Comparison of ENCODE assay signal across 17 cellular contexts in the genomic region with DNA sequence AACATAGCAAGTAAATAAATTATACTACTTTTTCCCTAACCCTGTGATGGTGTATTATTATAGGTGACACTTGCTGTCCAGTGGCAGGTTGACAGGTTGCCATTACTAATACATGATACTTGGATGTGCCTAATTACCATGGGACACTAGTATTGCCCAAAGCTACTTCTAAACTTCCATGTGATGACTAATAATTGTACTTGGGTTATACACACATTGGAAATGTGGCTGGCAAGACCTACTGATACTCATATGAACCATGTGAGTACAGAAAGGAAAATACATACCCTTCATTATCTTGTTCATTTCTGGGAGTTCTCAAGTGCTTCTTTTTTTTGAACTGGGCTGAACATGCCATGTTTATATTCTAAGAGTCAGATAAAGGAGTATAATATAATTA.
DNase-seq lines count a peak whose midpoint lies in the region; ATAC-seq, FAIRE-seq and TF ChIP-seq lines count a peak whose summit lies in the region.
"Had no signal": no experiment of that assay in that cellular context is flagged by ENCODE, and none has a peak within 500 bp of the region (broad histone marks: within the 10 kb centered on the region; RNA-seq: fewer than 3 reads in every experiment).

No MANE protein-coding gene starts in this region.

- DNase-seq in Daoy (ENCODE audit: low read depth) (peak; percentile 3), HFFc6 (peak; percentile 33), bronchial epithelial cell (ENCODE audit: low read depth) (peak; percentile 65), foreskin keratinocyte (peak in 1 of 2 donors; percentile 36), brain microvascular endothelial cell (no peak), WTC11 (ENCODE audit: low spot score) (no peak), colonic mucosa (no peak)
- DNase-seq: Caco-2, NCI-H1436, NCI-H2029 treated with DMSO at 0.1 percent for 48 hours, NCI-H510A treated with DMSO at 0.1 percent for 48 hours had no signal

- no peaks in the 10 kb centered on the region for H3K27me3 ChIP-seq in bronchial epithelial cell (ENCODE audit: control insufficient read depth, insufficient read depth, low read length)
- H3K27me3 ChIP-seq in foreskin keratinocyte, result no peaks in the 10 kb centered on the region
- H3K27me3 ChIP-seq in brain microvascular endothelial cell (replicated peaks), result no peaks in the 10 kb centered on the region
- no peaks in the 10 kb centered on the region for H3K27me3 ChIP-seq in colonic mucosa
- H3K27me3 ChIP-seq: SJSA1 had no signal

- H3K36me3 ChIP-seq in bronchial epithelial cell (ENCODE audit: control insufficient read depth, insufficient read depth, low read length) (no peaks in the 10 kb centered on the region), brain microvascular endothelial cell (replicated peaks) (peaks cover 2% of the 10 kb centered on the region), colonic mucosa (no peaks in the 10 kb centered on the region)
- H3K36me3 ChIP-seq: SJSA1 had no signal

- H3K9me3 ChIP-seq in colonic mucosa, result no peaks in the 10 kb centered on the region
- H3K9me3 ChIP-seq: Caco-2, SJSA1 had no signal

- FAIRE-seq in bronchial epithelial cell (lab: Jason Lieb, UNC), result no peak
- FAIRE-seq: A204.1, H1, HepG2 had no signal

- in situ Hi-C loops in brain microvascular endothelial cell (cut with HindIII; ENCODE audit: low pct_ligation_motif_present, low sequenced_read_pairs), result no loop called here

- H3K4me1 ChIP-seq in foreskin keratinocyte (no peaks in the 10 kb centered on the region), colonic mucosa (no peaks in the 10 kb centered on the region)
- H3K4me1 ChIP-seq: Caco-2, SJSA1 had no signal

- no peaks in the 10 kb centered on the region for H3K27me3 Mint-ChIP-seq in HFFc6 (ENCODE audit: insufficient read depth)
- no peaks in the 10 kb centered on the region for H3K27me3 Mint-ChIP-seq in WTC11 (ENCODE audit: low read depth)

- H3K9ac ChIP-seq in colonic mucosa (ENCODE audit: low read depth in 2 of 2, low read length in 2 of 2), result no peak overlapping the region

- H3K4me3 Mint-ChIP-seq in HFFc6 (no peak overlapping the region), WTC11 (no peak overlapping the region)
- H3K4me3 Mint-ChIP-seq: CD14-positive monocyte had no signal

- H3K27ac Mint-ChIP-seq in HFFc6 (no peak overlapping the region), WTC11 (no peak overlapping the region)
- H3K27ac Mint-ChIP-seq: CD14-positive monocyte had no signal

- TF ChIP-seq CTCF in HFFc6 (IDR thresholded peaks at IDR 0.05) (no peak), bronchial epithelial cell (IDR thresholded peaks at IDR 0.05; ENCODE audit: insufficient read depth, low read length, severe bottlenecking) (no peak), foreskin keratinocyte (conservative IDR thresholded peaks at IDR 0.05) (no peak), brain microvascular endothelial cell (IDR thresholded peaks at IDR 0.05; ENCODE audit: low read depth, low read length, missing control alignments) (no peak), WTC11 (IDR thresholded peaks at IDR 0.05) (no peak), colonic mucosa (IDR thresholded peaks at IDR 0.05) (no peak)

- peak; percentile 80 for ATAC-seq in foreskin keratinocyte
- no peak for ATAC-seq in activated CD4-positive, CD25-positive, alpha-beta regulatory T cell treated with anti-CD3 and anti-CD28 coated beads, Interleukin-2, amount 50 U/mL, for 24 hours
- no peak for ATAC-seq in WTC11
- ATAC-seq: HepG2 had no signal

- intact Hi-C loops in colonic mucosa (cut with DNase I), result no loop called here

- H3K27ac ChIP-seq in foreskin keratinocyte, result peak overlapping the region; percentile 46
- H3K27ac ChIP-seq in brain microvascular endothelial cell, result no peak overlapping the region
- H3K27ac ChIP-seq in colonic mucosa, result no peak overlapping the region
- H3K27ac ChIP-seq: SJSA1 had no signal

- H3K4me1 Mint-ChIP-seq in HFFc6 (ENCODE audit: low read depth) (peaks cover 45% of the 10 kb centered on the region), WTC11 (peaks cover 9% of the 10 kb centered on the region)
- H3K4me1 Mint-ChIP-seq: CD14-positive monocyte had no signal

- H3K9me3 Mint-ChIP-seq in HFFc6 (no peaks in the 10 kb centered on the region), WTC11 (no peaks in the 10 kb centered on the region)

- CTCF ChIA-PET in WTC11 (lab: Charles Lee), result no interaction called here

- peaks cover 9% of the 10 kb centered on the region for H3K36me3 Mint-ChIP-seq in HFFc6 (ENCODE audit: low read depth)
- no peaks in the 10 kb centered on the region for H3K36me3 Mint-ChIP-seq in WTC11
- H3K36me3 Mint-ChIP-seq: CD14-positive monocyte had no signal

- POLR2A ChIA-PET in WTC11 (lab: Charles Lee), result no interaction called here

- H3K4me3 ChIP-seq in bronchial epithelial cell (ENCODE audit: low read depth, low read length) (no peak overlapping the region), brain microvascular endothelial cell (ENCODE audit: low read depth, low read length) (no peak overlapping the region), colonic mucosa (no peak overlapping the region)
- H3K4me3 ChIP-seq: SJSA1 had no signal

TF ChIP-seq in WTC11, 78 proteins besides CTCF, POLR2A, EP300 and RAD21 (continues in another document):
- TF ChIP-seq ZNF138 (CRISPR knock-in tag; conservative IDR thresholded peaks at IDR 0.05), result no peak
- TF ChIP-seq MXD4 (CRISPR knock-in tag; IDR thresholded peaks at IDR 0.05; ENCODE audit: borderline replicate concordance), result no peak
- TF ChIP-seq, protein P1, sequence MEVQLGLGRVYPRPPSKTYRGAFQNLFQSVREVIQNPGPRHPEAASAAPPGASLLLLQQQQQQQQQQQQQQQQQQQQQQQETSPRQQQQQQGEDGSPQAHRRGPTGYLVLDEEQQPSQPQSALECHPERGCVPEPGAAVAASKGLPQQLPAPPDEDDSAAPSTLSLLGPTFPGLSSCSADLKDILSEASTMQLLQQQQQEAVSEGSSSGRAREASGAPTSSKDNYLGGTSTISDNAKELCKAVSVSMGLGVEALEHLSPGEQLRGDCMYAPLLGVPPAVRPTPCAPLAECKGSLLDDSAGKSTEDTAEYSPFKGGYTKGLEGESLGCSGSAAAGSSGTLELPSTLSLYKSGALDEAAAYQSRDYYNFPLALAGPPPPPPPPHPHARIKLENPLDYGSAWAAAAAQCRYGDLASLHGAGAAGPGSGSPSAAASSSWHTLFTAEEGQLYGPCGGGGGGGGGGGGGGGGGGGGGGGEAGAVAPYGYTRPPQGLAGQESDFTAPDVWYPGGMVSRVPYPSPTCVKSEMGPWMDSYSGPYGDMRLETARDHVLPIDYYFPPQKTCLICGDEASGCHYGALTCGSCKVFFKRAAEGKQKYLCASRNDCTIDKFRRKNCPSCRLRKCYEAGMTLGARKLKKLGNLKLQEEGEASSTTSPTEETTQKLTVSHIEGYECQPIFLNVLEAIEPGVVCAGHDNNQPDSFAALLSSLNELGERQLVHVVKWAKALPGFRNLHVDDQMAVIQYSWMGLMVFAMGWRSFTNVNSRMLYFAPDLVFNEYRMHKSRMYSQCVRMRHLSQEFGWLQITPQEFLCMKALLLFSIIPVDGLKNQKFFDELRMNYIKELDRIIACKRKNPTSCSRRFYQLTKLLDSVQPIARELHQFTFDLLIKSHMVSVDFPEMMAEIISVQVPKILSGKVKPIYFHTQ (CRISPR knock-in tag; IDR thresholded peaks at IDR 0.05), result no peak
- no peak for TF ChIP-seq SOX15 (CRISPR knock-in tag; IDR thresholded peaks at IDR 0.05)
- TF ChIP-seq ZNF219 (CRISPR knock-in tag; IDR thresholded peaks at IDR 0.05; ENCODE audit: borderline replicate concordance), result no peak
- TF ChIP-seq ZNF416 (CRISPR knock-in tag; IDR thresholded peaks at IDR 0.05), result no peak
- TF ChIP-seq NFATC4 (CRISPR knock-in tag; IDR thresholded peaks at IDR 0.05), result no peak
- no peak for TF ChIP-seq ZNF232 (CRISPR knock-in tag; IDR thresholded peaks at IDR 0.05)
- TF ChIP-seq, protein P2, sequence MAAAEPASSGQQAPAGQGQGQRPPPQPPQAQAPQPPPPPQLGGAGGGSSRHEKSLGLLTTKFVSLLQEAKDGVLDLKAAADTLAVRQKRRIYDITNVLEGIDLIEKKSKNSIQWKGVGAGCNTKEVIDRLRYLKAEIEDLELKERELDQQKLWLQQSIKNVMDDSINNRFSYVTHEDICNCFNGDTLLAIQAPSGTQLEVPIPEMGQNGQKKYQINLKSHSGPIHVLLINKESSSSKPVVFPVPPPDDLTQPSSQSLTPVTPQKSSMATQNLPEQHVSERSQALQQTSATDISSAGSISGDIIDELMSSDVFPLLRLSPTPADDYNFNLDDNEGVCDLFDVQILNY (CRISPR knock-in tag; IDR thresholded peaks at IDR 0.05), result no peak
- no peak for TF ChIP-seq CREM (CRISPR knock-in tag; IDR thresholded peaks at IDR 0.05)
- TF ChIP-seq, protein P3, sequence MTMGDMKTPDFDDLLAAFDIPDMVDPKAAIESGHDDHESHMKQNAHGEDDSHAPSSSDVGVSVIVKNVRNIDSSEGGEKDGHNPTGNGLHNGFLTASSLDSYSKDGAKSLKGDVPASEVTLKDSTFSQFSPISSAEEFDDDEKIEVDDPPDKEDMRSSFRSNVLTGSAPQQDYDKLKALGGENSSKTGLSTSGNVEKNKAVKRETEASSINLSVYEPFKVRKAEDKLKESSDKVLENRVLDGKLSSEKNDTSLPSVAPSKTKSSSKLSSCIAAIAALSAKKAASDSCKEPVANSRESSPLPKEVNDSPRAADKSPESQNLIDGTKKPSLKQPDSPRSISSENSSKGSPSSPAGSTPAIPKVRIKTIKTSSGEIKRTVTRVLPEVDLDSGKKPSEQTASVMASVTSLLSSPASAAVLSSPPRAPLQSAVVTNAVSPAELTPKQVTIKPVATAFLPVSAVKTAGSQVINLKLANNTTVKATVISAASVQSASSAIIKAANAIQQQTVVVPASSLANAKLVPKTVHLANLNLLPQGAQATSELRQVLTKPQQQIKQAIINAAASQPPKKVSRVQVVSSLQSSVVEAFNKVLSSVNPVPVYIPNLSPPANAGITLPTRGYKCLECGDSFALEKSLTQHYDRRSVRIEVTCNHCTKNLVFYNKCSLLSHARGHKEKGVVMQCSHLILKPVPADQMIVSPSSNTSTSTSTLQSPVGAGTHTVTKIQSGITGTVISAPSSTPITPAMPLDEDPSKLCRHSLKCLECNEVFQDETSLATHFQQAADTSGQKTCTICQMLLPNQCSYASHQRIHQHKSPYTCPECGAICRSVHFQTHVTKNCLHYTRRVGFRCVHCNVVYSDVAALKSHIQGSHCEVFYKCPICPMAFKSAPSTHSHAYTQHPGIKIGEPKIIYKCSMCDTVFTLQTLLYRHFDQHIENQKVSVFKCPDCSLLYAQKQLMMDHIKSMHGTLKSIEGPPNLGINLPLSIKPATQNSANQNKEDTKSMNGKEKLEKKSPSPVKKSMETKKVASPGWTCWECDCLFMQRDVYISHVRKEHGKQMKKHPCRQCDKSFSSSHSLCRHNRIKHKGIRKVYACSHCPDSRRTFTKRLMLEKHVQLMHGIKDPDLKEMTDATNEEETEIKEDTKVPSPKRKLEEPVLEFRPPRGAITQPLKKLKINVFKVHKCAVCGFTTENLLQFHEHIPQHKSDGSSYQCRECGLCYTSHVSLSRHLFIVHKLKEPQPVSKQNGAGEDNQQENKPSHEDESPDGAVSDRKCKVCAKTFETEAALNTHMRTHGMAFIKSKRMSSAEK (CRISPR knock-in tag; IDR thresholded peaks at IDR 0.05; ENCODE audit: borderline replicate concordance), result no peak

Comparison
In these comparisons a context has a peak if more than half of its experiments do, and no peak if none do; other contexts are left out.
1. DNase-seq: peak in Daoy (single experiment), HFFc6 (single experiment) and bronchial epithelial cell (single experiment); none in brain microvascular endothelial cell (single experiment), WTC11 (single experiment) and colonic mucosa (single experiment).